ENCODE assay signal across 29 cellular contexts in the genomic region with DNA sequence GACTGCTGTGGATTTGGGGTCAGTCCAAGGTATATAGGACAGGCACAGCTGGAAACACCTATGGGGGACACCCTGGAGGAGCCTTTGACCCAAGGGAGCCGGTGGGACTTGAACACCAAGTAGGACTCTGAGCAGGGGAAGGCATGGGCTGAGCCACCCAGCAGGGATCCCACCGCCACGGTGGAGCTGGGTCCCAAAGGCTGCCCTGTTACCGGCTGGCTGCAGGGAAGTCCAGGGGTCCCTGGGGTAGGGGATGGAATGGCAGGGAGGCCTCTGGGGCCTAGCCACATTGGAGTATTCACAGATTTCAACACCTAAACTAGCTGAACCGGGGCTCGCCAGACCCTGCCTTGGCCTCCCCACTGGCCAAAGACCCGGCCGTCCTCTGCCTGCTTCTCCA.
"Had no signal": no experiment of that assay in that cellular context is flagged by ENCODE, and none has a peak within 500 bp of the region (broad histone marks: within the 10 kb centered on the region; RNA-seq: fewer than 3 reads in every experiment).

No MANE protein-coding gene starts in this region.

- ATAC-seq: left cardiac atrium; left lobe of liver; left ventricle myocardium superior; natural killer cell; right cardiac atrium; stimulated activated memory B cell treated with anti-CD40 and anti-IgM and Interleukin-4, amounts not matched to agents 10 μg/mL and 1 μg/mL and 100 μg/mL, for 72 hours; stimulated activated naive CD8-positive, alpha-beta T cell treated with anti-CD3 and anti-CD28 coated beads, Interleukin-15, amount 100 ng/mL, for 72 hours had no signal

- H3K4me3 ChIP-seq: hepatocyte, lung, neural progenitor cell, ovary, prostate gland, sigmoid colon, tibial nerve, uterus had no signal

- H3K4me2 ChIP-seq: hepatocyte, neural progenitor cell had no signal

- H2AFZ ChIP-seq: hepatocyte, neural progenitor cell had no signal

- H3K36me3 Mint-ChIP-seq: mesothelial cell of epicardium, natural killer cell, neural progenitor cell, type B pancreatic cell had no signal

- H3K27ac Mint-ChIP-seq: mesothelial cell of epicardium; naive B cell; natural killer cell; nephron progenitor cell; stimulated activated memory B cell treated with anti-CD40 and anti-IgM and Interleukin-4, amounts not matched to agents 10 μg/mL and 1 μg/mL and 100 μg/mL, for 72 hours; type B pancreatic cell had no signal

- H3K36me3 ChIP-seq: neural progenitor cell, ovary, prostate gland, sigmoid colon, tibial nerve, uterus had no signal

- DNase-seq: kidney glomerular epithelial cell; left cardiac atrium; left ventricle myocardium superior; mesendoderm; naive B cell; natural killer cell; nephron progenitor cell; retina; right cardiac atrium; small intestine; stimulated activated CD4-positive, alpha-beta T cell treated with anti-CD3 and anti-CD28 coated beads, Interleukin-1b, Interleukin-23, amount 100 ng/mL, for 48 hours; stimulated activated CD4-positive, alpha-beta T cell treated with anti-CD3 and anti-CD28 coated beads, Interleukin-2, amount 100 ng/mL, for 48 hours; stimulated activated CD4-positive, alpha-beta T cell treated with anti-CD3 and anti-CD28 coated beads, Interleukin-4, amount 100 ng/mL, for 4 hours; stimulated activated CD8-positive, alpha-beta memory T cell treated with anti-CD3 and anti-CD28 coated beads, Interleukin-4, amount 100 ng/mL, for 48 hours; stimulated activated naive CD4-positive, alpha-beta T cell treated with Interleukin-2 at 50 U/mL for 16 hours; stimulated activated naive CD8-positive, alpha-beta T cell treated with anti-CD3 and anti-CD28 coated beads, Interleukin-15, amount 100 ng/mL, for 72 hours; substantia nigra; uterus had no signal

- H3K4me3 Mint-ChIP-seq: mesothelial cell of epicardium; natural killer cell; nephron progenitor cell; neural progenitor cell; stimulated activated memory B cell treated with anti-CD40 and anti-IgM and Interleukin-4, amounts not matched to agents 10 μg/mL and 1 μg/mL and 100 μg/mL, for 72 hours; stimulated activated naive CD8-positive, alpha-beta T cell treated with anti-CD3 and anti-CD28 coated beads, Interleukin-15, amount 100 ng/mL, for 72 hours; type B pancreatic cell had no signal

- H3K9me3 ChIP-seq: ovary, prostate gland, uterus had no signal

- H3K4me1 ChIP-seq: neural progenitor cell, prostate gland, sigmoid colon, tibial nerve, uterus had no signal

- H3K9ac ChIP-seq: neural progenitor cell had no signal

- H3K27me3 ChIP-seq: hepatocyte, neural progenitor cell, ovary, tibial nerve, uterus had no signal

- H3K27me3 Mint-ChIP-seq: type B pancreatic cell had no signal

- H3K4me1 Mint-ChIP-seq: naive B cell; natural killer cell; neural progenitor cell; stimulated activated memory B cell treated with anti-CD40 and anti-IgM and Interleukin-4, amounts not matched to agents 10 μg/mL and 1 μg/mL and 100 μg/mL, for 72 hours; stimulated activated naive CD8-positive, alpha-beta T cell treated with anti-CD3 and anti-CD28 coated beads, Interleukin-15, amount 100 ng/mL, for 72 hours had no signal

- H3K27ac ChIP-seq: hepatocyte, neural progenitor cell, ovary, prostate gland, sigmoid colon, tibial nerve, uterus had no signal
